In the genomic region with DNA sequence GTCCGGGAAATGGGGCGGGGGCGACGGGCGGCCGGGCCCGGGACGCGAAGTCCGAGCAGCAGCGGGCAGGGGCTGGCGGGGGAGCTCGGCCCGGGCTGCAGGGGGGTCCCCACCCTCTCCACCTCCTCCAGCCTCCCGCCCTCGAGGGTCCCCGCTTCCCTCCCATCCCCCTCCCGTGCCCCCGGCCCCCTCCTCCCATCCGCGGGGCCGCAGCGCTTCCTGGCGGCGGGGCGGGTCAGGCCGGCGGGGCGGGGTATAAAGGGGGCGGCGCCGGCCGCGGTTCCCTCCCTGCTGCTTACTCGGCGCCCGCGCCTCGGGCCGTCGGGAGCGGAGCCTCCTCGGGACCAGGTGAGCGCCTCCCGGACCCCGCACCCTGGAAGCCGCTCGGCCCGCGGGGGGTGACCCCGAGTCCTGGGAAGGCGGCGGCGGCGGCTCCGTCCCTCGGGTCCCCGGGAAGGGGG, we compare ENCODE assay signal across 1 cellular context.
TF ChIP-seq lines count a peak whose summit lies in the region.

A gene (plus strand): TSS at position 287 of the 461 bp plus-strand sequence.

TF ChIP-seq in K562, 482 proteins besides CTCF, POLR2A, EP300 and RAD21:
- TF ChIP-seq, protein P1, sequence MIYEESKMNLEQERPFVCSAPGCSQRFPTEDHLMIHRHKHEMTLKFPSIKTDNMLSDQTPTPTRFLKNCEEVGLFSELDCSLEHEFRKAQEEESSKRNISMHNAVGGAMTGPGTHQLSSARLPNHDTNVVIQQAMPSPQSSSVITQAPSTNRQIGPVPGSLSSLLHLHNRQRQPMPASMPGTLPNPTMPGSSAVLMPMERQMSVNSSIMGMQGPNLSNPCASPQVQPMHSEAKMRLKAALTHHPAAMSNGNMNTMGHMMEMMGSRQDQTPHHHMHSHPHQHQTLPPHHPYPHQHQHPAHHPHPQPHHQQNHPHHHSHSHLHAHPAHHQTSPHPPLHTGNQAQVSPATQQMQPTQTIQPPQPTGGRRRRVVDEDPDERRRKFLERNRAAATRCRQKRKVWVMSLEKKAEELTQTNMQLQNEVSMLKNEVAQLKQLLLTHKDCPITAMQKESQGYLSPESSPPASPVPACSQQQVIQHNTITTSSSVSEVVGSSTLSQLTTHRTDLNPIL (CRISPR knock-in tag; IDR thresholded peaks at IDR 0.05), result no peak
- no peak for TF ChIP-seq CAMTA2 (CRISPR knock-in tag; conservative IDR thresholded peaks at IDR 0.05)
- TF ChIP-seq ZBTB7A (IDR thresholded peaks at IDR 0.05; ENCODE audit: borderline replicate concordance, control insufficient read depth, low read depth, low read length), result peak; percentile 65; the same call in 1 of the 2 replicates
- peak; percentile 84 for TF ChIP-seq HNRNPK (IDR thresholded peaks at IDR 0.05; ENCODE audit: low read depth, low read length, poor library complexity, severe bottlenecking)
- no peak for TF ChIP-seq ZNF124 (CRISPR knock-in tag; IDR thresholded peaks at IDR 0.05)
- TF ChIP-seq TSC22D4 (tag; IDR thresholded peaks at IDR 0.05), result no peak
- TF ChIP-seq, protein P2, sequence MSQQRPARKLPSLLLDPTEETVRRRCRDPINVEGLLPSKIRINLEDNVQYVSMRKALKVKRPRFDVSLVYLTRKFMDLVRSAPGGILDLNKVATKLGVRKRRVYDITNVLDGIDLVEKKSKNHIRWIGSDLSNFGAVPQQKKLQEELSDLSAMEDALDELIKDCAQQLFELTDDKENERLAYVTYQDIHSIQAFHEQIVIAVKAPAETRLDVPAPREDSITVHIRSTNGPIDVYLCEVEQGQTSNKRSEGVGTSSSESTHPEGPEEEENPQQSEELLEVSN (IDR thresholded peaks at IDR 0.05; ENCODE audit: borderline replicate concordance in 1 of 2, extremely low read depth in 1 of 2, insufficient read depth in 1 of 2, insufficient read length in 1 of 2, low read depth in 1 of 2, low read length in 1 of 2, poor library complexity in 1 of 2, severe bottlenecking in 1 of 2), result peak in 1 of 2 experiments; percentile 73
- TF ChIP-seq, protein P3, sequence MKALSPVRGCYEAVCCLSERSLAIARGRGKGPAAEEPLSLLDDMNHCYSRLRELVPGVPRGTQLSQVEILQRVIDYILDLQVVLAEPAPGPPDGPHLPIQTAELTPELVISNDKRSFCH (CRISPR knock-in tag; IDR thresholded peaks at IDR 0.05), result no peak
- TF ChIP-seq, protein P3 (tag; IDR thresholded peaks at IDR 0.05), result no peak
- no peak for TF ChIP-seq HDAC1 (IDR thresholded peaks at IDR 0.05)
- TF ChIP-seq, protein P4, sequence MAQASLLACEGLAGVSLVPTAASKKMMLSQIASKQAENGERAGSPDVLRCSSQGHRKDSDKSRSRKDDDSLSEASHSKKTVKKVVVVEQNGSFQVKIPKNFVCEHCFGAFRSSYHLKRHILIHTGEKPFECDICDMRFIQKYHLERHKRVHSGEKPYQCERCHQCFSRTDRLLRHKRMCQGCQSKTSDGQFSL (CRISPR knock-in tag; IDR thresholded peaks at IDR 0.05), result no peak
- TF ChIP-seq, protein P4 (tag; IDR thresholded peaks at IDR 0.05), result no peak
- TF ChIP-seq, protein P5, sequence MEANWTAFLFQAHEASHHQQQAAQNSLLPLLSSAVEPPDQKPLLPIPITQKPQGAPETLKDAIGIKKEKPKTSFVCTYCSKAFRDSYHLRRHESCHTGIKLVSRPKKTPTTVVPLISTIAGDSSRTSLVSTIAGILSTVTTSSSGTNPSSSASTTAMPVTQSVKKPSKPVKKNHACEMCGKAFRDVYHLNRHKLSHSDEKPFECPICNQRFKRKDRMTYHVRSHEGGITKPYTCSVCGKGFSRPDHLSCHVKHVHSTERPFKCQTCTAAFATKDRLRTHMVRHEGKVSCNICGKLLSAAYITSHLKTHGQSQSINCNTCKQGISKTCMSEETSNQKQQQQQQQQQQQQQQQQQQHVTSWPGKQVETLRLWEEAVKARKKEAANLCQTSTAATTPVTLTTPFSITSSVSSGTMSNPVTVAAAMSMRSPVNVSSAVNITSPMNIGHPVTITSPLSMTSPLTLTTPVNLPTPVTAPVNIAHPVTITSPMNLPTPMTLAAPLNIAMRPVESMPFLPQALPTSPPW (CRISPR knock-in tag; IDR thresholded peaks at IDR 0.05), result peak; percentile 67
- no peak for TF ChIP-seq EWSR1 (IDR thresholded peaks at IDR 0.05; ENCODE audit: borderline replicate concordance, low read depth, partially characterized antibody)
- TF ChIP-seq, protein P6, sequence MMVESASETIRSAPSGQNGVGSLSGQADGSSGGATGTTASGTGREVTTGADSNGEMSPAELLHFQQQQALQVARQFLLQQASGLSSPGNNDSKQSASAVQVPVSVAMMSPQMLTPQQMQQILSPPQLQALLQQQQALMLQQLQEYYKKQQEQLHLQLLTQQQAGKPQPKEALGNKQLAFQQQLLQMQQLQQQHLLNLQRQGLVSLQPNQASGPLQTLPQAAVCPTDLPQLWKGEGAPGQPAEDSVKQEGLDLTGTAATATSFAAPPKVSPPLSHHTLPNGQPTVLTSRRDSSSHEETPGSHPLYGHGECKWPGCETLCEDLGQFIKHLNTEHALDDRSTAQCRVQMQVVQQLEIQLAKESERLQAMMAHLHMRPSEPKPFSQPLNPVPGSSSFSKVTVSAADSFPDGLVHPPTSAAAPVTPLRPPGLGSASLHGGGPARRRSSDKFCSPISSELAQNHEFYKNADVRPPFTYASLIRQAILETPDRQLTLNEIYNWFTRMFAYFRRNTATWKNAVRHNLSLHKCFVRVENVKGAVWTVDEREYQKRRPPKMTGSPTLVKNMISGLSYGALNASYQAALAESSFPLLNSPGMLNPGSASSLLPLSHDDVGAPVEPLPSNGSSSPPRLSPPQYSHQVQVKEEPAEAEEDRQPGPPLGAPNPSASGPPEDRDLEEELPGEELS (CRISPR knock-in tag; IDR thresholded peaks at IDR 0.05; ENCODE audit: borderline replicate concordance), result no peak
- peak; percentile 63 for TF ChIP-seq POLR2G (IDR thresholded peaks at IDR 0.05; ENCODE audit: low read depth, low read length)
- TF ChIP-seq MYC (IDR thresholded peaks at IDR 0.05; ENCODE audit: low read depth, low read length), result no peak
- no peak for TF ChIP-seq MYC (CRISPR knock-in tag; IDR thresholded peaks at IDR 0.05; ENCODE audit: borderline replicate concordance, low read depth)
- no peak for TF ChIP-seq PTTG1 (tag; IDR thresholded peaks at IDR 0.05; ENCODE audit: low read depth)
- no peak for TF ChIP-seq EP400 (IDR thresholded peaks at IDR 0.05)
- no peak for TF ChIP-seq HEY1 (CRISPR knock-in tag; IDR thresholded peaks at IDR 0.05; ENCODE audit: borderline replicate concordance)
- TF ChIP-seq MAZ (CRISPR knock-in tag; conservative IDR thresholded peaks at IDR 0.05 in 1 of 2, IDR thresholded peaks at IDR 0.05 in 1 of 2), result 0 out of 4 replicates have a peak, but pooled peaks of 1 of the 2 experiments have one; percentile 14
